Comparison of ENCODE assay signal across 8 cellular contexts in genomic region chr17:2711608-2712299, GRCh38. TPM values are rescaled to one million over a fixed set of nuclear protein-coding genes. Genes with fewer than 3 reads are reported as not detected.
DNase-seq lines count a peak whose midpoint lies in the region; ATAC-seq and TF ChIP-seq lines count a peak whose summit lies in the region.

Gene CLUH (minus strand): TSS chr17:2711764. CDS start chr17:2711661, 103 bp downstream.

- H3K4me1 ChIP-seq in right lobe of liver: peaks cover 0 to 36% (median 12%) of the 10 kb centered on the region in 4 donors

- no peaks in the 10 kb centered on the region for H3K27me3 Mint-ChIP-seq in CD14-positive monocyte (ENCODE audit: low read depth in 3 of 3)

- DNase-seq in CD14-positive monocyte (ENCODE audit: low spot score): peak; percentile 96
- DNase-seq in NCI-H82 (lab: John Stamatoyannopoulos, UW): peak; percentile 99
- DNase-seq in activated CD4-positive, alpha-beta T cell treated with anti-CD3 and anti-CD28 coated beads, Interleukin-2, amount 50 U/mL, for 48 hours: peak; percentile 97 to 98
- peak; percentile 67 to 96 for DNase-seq in dermis microvascular lymphatic vessel endothelial cell (ENCODE audit: low read depth in 2 of 2)
- peak; percentile 95 to 97 (median 97) for DNase-seq in right lobe of liver
- peak; percentile 97 for DNase-seq in stimulated activated CD4-positive, alpha-beta T cell treated with anti-CD3 and anti-CD28 coated beads, Interleukin-4, amount 100 ng/mL, for 24 hours

- H3K4me3 ChIP-seq in right lobe of liver: peak within 1 kb of the TSS; percentile 84 to 99 (median 93)

- H3K27ac Mint-ChIP-seq in CD14-positive monocyte: peak within 1 kb of the TSS; percentile 86 to 91 (median 89)

- H3K36me3 ChIP-seq in right lobe of liver: peaks cover 0 to 3% (median 0%) of the 10 kb centered on the region in 4 donors

- no peaks in the 10 kb centered on the region for H3K27me3 ChIP-seq in right lobe of liver

- H3K9me3 Mint-ChIP-seq in CD14-positive monocyte: no peaks in the 10 kb centered on the region

- peak; percentile 91 for TF ChIP-seq POLR2A in right lobe of liver (IDR thresholded peaks at IDR 0.05)

- peak within 1 kb of the TSS; percentile 76 to 84 (median 81) for H3K27ac ChIP-seq in right lobe of liver

- peak within 1 kb of the TSS; percentile 85 to 91 for H3K4me3 Mint-ChIP-seq in CD14-positive monocyte

- no peaks in the 10 kb centered on the region for H3K9me3 ChIP-seq in right lobe of liver

- peaks cover 41% of the 10 kb centered on the region for H3K4me1 Mint-ChIP-seq in CD14-positive monocyte

- WGBS in right lobe of liver (ENCODE audit: insufficient coverage, low coverage, low lambda C conversion rate, missing lambda C conversion rate): 0% methylated on average over 2 of the region's 76 CpGs

- ATAC-seq in GM19351 (IDR thresholded peaks at IDR 0.05; ENCODE audit: unreplicated experiment): peak; percentile 65
- peak; percentile 54 for ATAC-seq in HG03520 (IDR thresholded peaks at IDR 0.05; ENCODE audit: unreplicated experiment)
- peak; percentile 63 to 75 (median 74) for ATAC-seq in right lobe of liver

- TF ChIP-seq CTCF in CD14-positive monocyte (IDR thresholded peaks at IDR 0.05) (no peak), right lobe of liver (IDR thresholded peaks at IDR 0.05) (no peak)

- intact Hi-C loops in CD14-positive monocyte (cut with micrococcal nuclease): no loop called here
- intact Hi-C loops in right lobe of liver (cut with DNase I): no loop called here

- peaks cover 0 to 3% of the 10 kb centered on the region in 2 donors for H3K36me3 Mint-ChIP-seq in CD14-positive monocyte

RNA-seq across cellular contexts. Expression of gene CLUH, which starts in this region (rescaled TPM):
- 1 to 10 TPM; 1.6 to 4.2 TPM for polyA plus RNA-seq in CD14-positive monocyte
- total RNA-seq in dermis microvascular lymphatic vessel endothelial cell: 32.3 and 41.3 TPM in 2 replicates
- total RNA-seq in right lobe of liver: 100 to 1,000 TPM in 5 of 6 experiments, 10 to 100 TPM in 1; 88.9 to 224 (median 166) TPM

Comparison
In these comparisons a context has a peak if more than half of its experiments do, and no peak if none do; other contexts are left out.
1. Peak in every context shown above with its lines: DNase-seq, ATAC-seq, H3K4me3 ChIP-seq and H3K27ac ChIP-seq.